In the genomic region with DNA sequence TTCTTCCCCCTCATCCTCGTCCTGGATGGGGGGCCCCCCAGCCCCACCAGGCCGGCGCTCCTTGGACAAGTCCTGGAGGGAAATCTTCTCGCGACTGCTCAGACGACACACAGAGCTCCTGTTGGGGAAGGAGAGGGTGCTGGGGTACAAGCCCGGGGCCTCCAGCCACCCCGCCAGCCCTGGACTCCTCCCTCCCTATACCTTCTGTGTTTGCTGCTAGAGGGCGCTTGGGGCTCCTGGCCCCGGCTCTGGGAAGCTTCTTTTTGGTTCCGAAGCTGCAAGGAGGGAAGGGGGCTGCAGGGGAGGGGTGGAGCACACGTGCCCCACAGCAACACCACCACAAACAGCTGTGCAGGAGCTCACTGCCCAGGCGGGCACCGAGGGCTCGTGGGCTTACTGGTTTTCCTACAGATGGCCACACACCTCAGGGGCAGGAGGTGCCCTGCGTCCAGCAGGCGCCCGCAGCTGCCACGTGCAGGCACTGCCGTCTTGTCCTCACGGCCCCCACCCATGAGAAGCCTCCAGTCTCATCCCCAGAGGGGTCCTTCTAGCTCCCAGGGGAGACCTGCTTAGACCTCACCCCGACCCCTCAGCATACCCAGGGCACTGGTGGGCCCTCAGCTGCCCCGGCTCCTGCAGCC, we compare ENCODE assay signal across 2 cellular contexts.
TF ChIP-seq lines count a peak whose summit lies in the region.

No MANE protein-coding gene starts in this region.

TF ChIP-seq in SK-N-SH treated with all-trans-retinoic acid at 6 μM for 48 hours, 23 proteins besides CTCF, POLR2A, EP300 and RAD21:
- TF ChIP-seq PPARA (CRISPR knock-in tag; IDR thresholded peaks at IDR 0.05; ENCODE audit: borderline replicate concordance) (no peak), TSHZ2 (CRISPR knock-in tag; IDR thresholded peaks at IDR 0.05) (no peak), ZNF565 (CRISPR knock-in tag; conservative IDR thresholded peaks at IDR 0.05; ENCODE audit: low read depth) (no peak), ISL1 (CRISPR knock-in tag; IDR thresholded peaks at IDR 0.05) (no peak), GLIS3 (CRISPR knock-in tag; IDR thresholded peaks at IDR 0.05) (no peak), OSR1 (CRISPR knock-in tag; IDR thresholded peaks at IDR 0.05) (no peak), ARNTL (CRISPR knock-in tag; IDR thresholded peaks at IDR 0.05; ENCODE audit: borderline replicate concordance, low read depth) (no peak), ZFP3 (CRISPR knock-in tag; IDR thresholded peaks at IDR 0.05) (no peak), ZNF8 (CRISPR knock-in tag; IDR thresholded peaks at IDR 0.05) (no peak), PATZ1 (CRISPR knock-in tag; IDR thresholded peaks at IDR 0.05; ENCODE audit: borderline replicate concordance) (no peak), SNAI2 (CRISPR knock-in tag; IDR thresholded peaks at IDR 0.05) (no peak), POU6F1 (CRISPR knock-in tag; IDR thresholded peaks at IDR 0.05; ENCODE audit: borderline replicate concordance, low read depth) (no peak), RARB (CRISPR knock-in tag; IDR thresholded peaks at IDR 0.05) (no peak), TCF4 (CRISPR knock-in tag; IDR thresholded peaks at IDR 0.05; ENCODE audit: borderline replicate concordance) (no peak)
TF ChIP-seq in SK-N-SH treated with all-trans-retinoic acid at 6 μM for 48 hours: peak in this region for 0.

TF ChIP-seq in SK-N-SH, 30 proteins besides CTCF, POLR2A, EP300 and RAD21:
- TF ChIP-seq SIN3A (IDR thresholded peaks at IDR 0.05; ENCODE audit: borderline replicate concordance, low read depth, low read length) (no peak), TEAD4 (IDR thresholded peaks at IDR 0.05; ENCODE audit: borderline replicate concordance, insufficient read depth) (no peak)
